In genomic region chr14:61561657-61562276, GRCh38 we compare ENCODE assay signal across 7 cellular contexts.
DNase-seq lines count a peak whose midpoint lies in the region; ATAC-seq and TF ChIP-seq lines count a peak whose summit lies in the region.

No MANE protein-coding gene starts in this region.

- H3K27ac ChIP-seq in HCT116 (ENCODE audit: low read depth, low read length) (peak overlapping the region; percentile 97), foreskin keratinocyte (peak overlapping the region; percentile 82)

- no peaks in the 10 kb centered on the region for H3K79me2 ChIP-seq in HCT116 (ENCODE audit: insufficient read depth, low read length)

- intact Hi-C loops in HCT116 (cut with micrococcal nuclease) = loop anchor here (2.0 to 5.0 kb wide), 2 partner anchors 84 to 133 kb away; partner anchors contain the start of gene HIF1A

- POLR2A ChIA-PET in HCT116 (lab: Charles Lee) = interaction anchor here (0.7 to 5.2 kb wide), 12 partner anchors 10 to 811 kb away, joined by 3 to 41 read pairs (median 5); no protein-coding TSS in a partner anchor

- peak; percentile 38 for TF ChIP-seq POLR2A in HCT116 (IDR thresholded peaks at IDR 0.05; ENCODE audit: borderline replicate concordance, extremely low read depth, insufficient read depth, insufficient read length)

- no peak for TF ChIP-seq RAD21 in HCT116 (IDR thresholded peaks at IDR 0.05; ENCODE audit: low read depth)

- H3K9ac ChIP-seq in HCT116 (ENCODE audit: low read length) = peak overlapping the region; percentile 63

- no peaks in the 10 kb centered on the region for H3K9me3 ChIP-seq in HCT116 (ENCODE audit: control insufficient read depth in 1 of 2, insufficient read depth in 1 of 2, low read depth in 1 of 2, low read length in 2 of 2)

- H3K27me3 ChIP-seq in HCT116 (ENCODE audit: insufficient read depth, low read length) = no peaks in the 10 kb centered on the region
- no peaks in the 10 kb centered on the region for H3K27me3 ChIP-seq in foreskin keratinocyte

- ATAC-seq in HCT116 (peak; percentile 31), foreskin keratinocyte (peak; percentile 52)

- H4K20me1 ChIP-seq in HCT116 (ENCODE audit: insufficient read depth) = no peaks in the 10 kb centered on the region

- DNase-seq in HCT116 (ENCODE audit: low read depth, low spot score) = peak; percentile 82
- peak; percentile 73 to 86 for DNase-seq in SW 1271 (lab: John Stamatoyannopoulos, UW)
- peak; percentile 92 to 94 for DNase-seq in foreskin keratinocyte
- DNase-seq in pulmonary artery endothelial cell (ENCODE audit: low read depth, low spot score) = peak; percentile 99
- DNase-seq in stimulated activated naive CD4-positive, alpha-beta T cell treated with Interleukin-2 at 50 U/mL for 16 hours (lab: John Stamatoyannopoulos, UW) = no peak
- no peak for DNase-seq in NCI-H1436 treated with DMSO at 0.1 percent for 48 hours (lab: John Stamatoyannopoulos, UW)
- no peak for DNase-seq in activated gamma-delta T cell (lab: John Stamatoyannopoulos, UW)

- TF ChIP-seq CTCF in HCT116 (IDR thresholded peaks at IDR 0.05 in 2 of 3, conservative IDR thresholded peaks at IDR 0.05 in 1 of 3; ENCODE audit: borderline replicate concordance in 1 of 3, insufficient read depth in 1 of 3, low read depth in 2 of 3, low read length in 2 of 3) (no peak), foreskin keratinocyte (conservative IDR thresholded peaks at IDR 0.05) (peak; percentile 49)

- H3K36me3 ChIP-seq in HCT116 (ENCODE audit: control insufficient read depth in 1 of 2, insufficient read depth in 2 of 2, low read length in 2 of 2) = no peaks in the 10 kb centered on the region

- RAD21 ChIA-PET in HCT116 (lab: Charles Lee; ENCODE audit: low non-redundant PET in 1 of 2, low total read pairs in 2 of 2, uncharacterized antibody in 2 of 2, unreplicated experiment in 2 of 2) = interaction anchor here (1.0 to 1.6 kb wide), 3 partner anchors 24 to 34 kb away, joined by 3 to 5 read pairs (median 4); no protein-coding TSS in a partner anchor

- TSS peak; percentile 68 for BruUV-seq in HCT116 (replicated peaks; lab: Mats Ljungman, UMichigan)

- peak overlapping the region in 1 of 2 experiments; percentile 40; a peak in 2 of 4 replicates for H3K4me3 ChIP-seq in HCT116 (replicated peaks in 1 of 2; ENCODE audit: low read depth in 1 of 2, low read length in 2 of 2)

- CTCF ChIA-PET in HCT116 (lab: Charles Lee) = interaction anchor here (1.3 kb wide), 2 partner anchors 84 to 276 kb away, joined by 3 to 4 read pairs; no protein-coding TSS in a partner anchor

- H3K9me2 ChIP-seq in HCT116 (ENCODE audit: insufficient read depth) = no peaks in the 10 kb centered on the region

- H3K4me2 ChIP-seq in HCT116 (ENCODE audit: low read length) = peak overlapping the region; percentile 76

- H2AFZ ChIP-seq in HCT116 (ENCODE audit: low read depth, low read length, poor library complexity, severe bottlenecking) = peak overlapping the region; percentile 51

- peaks cover 85 to 87% of the 10 kb centered on the region in 2 experiments for H3K4me1 ChIP-seq in HCT116 (ENCODE audit: control insufficient read depth in 1 of 2, insufficient read depth in 2 of 2, low read length in 2 of 2)
- H3K4me1 ChIP-seq in foreskin keratinocyte = peaks cover 48% of the 10 kb centered on the region

TF ChIP-seq in HCT116, 20 proteins besides CTCF, POLR2A, EP300 and RAD21:
- TF ChIP-seq TCF7L2 (IDR thresholded peaks at IDR 0.05; ENCODE audit: borderline replicate concordance, extremely low read depth, insufficient read depth, insufficient read length) = peak; percentile 77
- peak; percentile 61 for TF ChIP-seq POLR2AphosphoS5 (IDR thresholded peaks at IDR 0.05; ENCODE audit: low read depth, low read length)
- peak; percentile 33 for TF ChIP-seq YY1 (IDR thresholded peaks at IDR 0.05; ENCODE audit: extremely low read depth, insufficient replicate concordance, low read depth, low read length)
- TF ChIP-seq ATF3 (IDR thresholded peaks at IDR 0.05) = no peak

Comparison
In these comparisons a context has a peak if more than half of its experiments do, and no peak if none do; other contexts are left out.
1. DNase-seq: peak in HCT116 (single experiment), SW 1271 (2 of 2), foreskin keratinocyte (2 of 2) and pulmonary artery endothelial cell (single experiment); none in stimulated activated naive CD4-positive, alpha-beta T cell treated with Interleukin-2 at 50 U/mL for 16 hours (single experiment), NCI-H1436 treated with DMSO at 0.1 percent for 48 hours (single experiment) and activated gamma-delta T cell (single experiment).